2 cellular contexts compared by ENCODE assay signal in genomic region chr9:128358090-128358489, GRCh38.
TF ChIP-seq lines count a peak whose summit lies in the region.

No MANE protein-coding gene starts in this region.

TF ChIP-seq in IMR-90, 13 proteins besides CTCF, POLR2A, EP300 and RAD21:
- TF ChIP-seq NFE2L2 (IDR thresholded peaks at IDR 0.05; ENCODE audit: low read depth, low read length) (no peak), SMC3 (IDR thresholded peaks at IDR 0.05; ENCODE audit: low read depth, low read length) (no peak), CHD1 (IDR thresholded peaks at IDR 0.05; ENCODE audit: low read depth, low read length) (no peak), ELK1 (IDR thresholded peaks at IDR 0.05; ENCODE audit: borderline replicate concordance, low read depth, low read length) (no peak), RCOR1 (IDR thresholded peaks at IDR 0.05; ENCODE audit: insufficient replicate concordance, low read length) (no peak), RFX5 (IDR thresholded peaks at IDR 0.05; ENCODE audit: low read depth, low read length) (no peak), MXI1 (IDR thresholded peaks at IDR 0.05; ENCODE audit: borderline replicate concordance, low read depth, low read length) (no peak), MAZ (IDR thresholded peaks at IDR 0.05; ENCODE audit: borderline replicate concordance, low read depth, low read length) (no peak), CEBPB (IDR thresholded peaks at IDR 0.05; ENCODE audit: low read depth, low read length) (no peak), FOS (IDR thresholded peaks at IDR 0.05; ENCODE audit: low read depth, low read length) (no peak), MAFK (IDR thresholded peaks at IDR 0.05; ENCODE audit: low read depth, low read length) (no peak), BHLHE40 (IDR thresholded peaks at IDR 0.05; ENCODE audit: low read depth, low read length) (no peak), USF2 (IDR thresholded peaks at IDR 0.05; ENCODE audit: low read depth, low read length) (no peak)

TF ChIP-seq in HepG2, 621 proteins besides CTCF, POLR2A, EP300 and RAD21:
- TF ChIP-seq ZNF652 (CRISPR knock-in tag; IDR thresholded peaks at IDR 0.05; ENCODE audit: borderline replicate concordance, low read depth) (peak; percentile 57; the same call in 1 of the 2 replicates), ZNF20 (CRISPR knock-in tag; IDR thresholded peaks at IDR 0.05) (no peak)
TF ChIP-seq in HepG2: peak in this region for 1.
